Comparison of ENCODE assay signal across 1 cellular context in genomic region chr3:52056968-52057805, GRCh38.
TF ChIP-seq lines count a peak whose summit lies in the region.

No MANE protein-coding gene starts in this region.

TF ChIP-seq in HepG2, 621 proteins besides CTCF, POLR2A, EP300 and RAD21 (continued from another document and continues in another):
- no peak; the same call in 1 of the 2 replicates for TF ChIP-seq ISL2 (CRISPR knock-in tag; IDR thresholded peaks at IDR 0.05)
- TF ChIP-seq FOXK2 (IDR thresholded peaks at IDR 0.05): no peak
- no peak; the same call in 1 of the 2 replicates for TF ChIP-seq SALL1 (CRISPR knock-in tag; IDR thresholded peaks at IDR 0.05)
- TF ChIP-seq PRDM15 (CRISPR knock-in tag; IDR thresholded peaks at IDR 0.05): peak; percentile 98
- no peak for TF ChIP-seq ZNF770 (CRISPR knock-in tag; IDR thresholded peaks at IDR 0.05)
- TF ChIP-seq HOXD1 (CRISPR knock-in tag; IDR thresholded peaks at IDR 0.05): no peak
- no peak for TF ChIP-seq KIAA2018 (CRISPR knock-in tag; IDR thresholded peaks at IDR 0.05; ENCODE audit: borderline replicate concordance)
- peak; percentile 62; the same call in 1 of the 2 replicates for TF ChIP-seq THAP11 (CRISPR knock-in tag; IDR thresholded peaks at IDR 0.05)
- TF ChIP-seq HIVEP1 (CRISPR knock-in tag; IDR thresholded peaks at IDR 0.05): no peak
- no peak for TF ChIP-seq IRF9 (CRISPR knock-in tag; IDR thresholded peaks at IDR 0.05; ENCODE audit: borderline replicate concordance)
- no peak for TF ChIP-seq BRF2 (CRISPR knock-in tag; IDR thresholded peaks at IDR 0.05)
- no peak for TF ChIP-seq ZNF431 (CRISPR knock-in tag; IDR thresholded peaks at IDR 0.05; ENCODE audit: borderline replicate concordance, low read depth)
- no peak for TF ChIP-seq TBP (CRISPR knock-in tag; IDR thresholded peaks at IDR 0.05)
- TF ChIP-seq SCMH1 (CRISPR knock-in tag; IDR thresholded peaks at IDR 0.05; ENCODE audit: borderline replicate concordance): no peak
- no peak for TF ChIP-seq ZNF768 (CRISPR knock-in tag; IDR thresholded peaks at IDR 0.05)
- 0 out of 2 replicates have a peak, but pooled peaks have one; percentile 52 for TF ChIP-seq ZBTB38 (CRISPR knock-in tag; IDR thresholded peaks at IDR 0.05)
- TF ChIP-seq ELK4 (CRISPR knock-in tag; IDR thresholded peaks at IDR 0.05; ENCODE audit: borderline replicate concordance): no peak
- TF ChIP-seq ZNF337 (CRISPR knock-in tag; IDR thresholded peaks at IDR 0.05; ENCODE audit: borderline replicate concordance, low read depth): no peak
- TF ChIP-seq GATAD2A (CRISPR knock-in tag; IDR thresholded peaks at IDR 0.05): no peak; the same call in 1 of the 2 replicates
- TF ChIP-seq ZEB1 (IDR thresholded peaks at IDR 0.05; ENCODE audit: insufficient replicate concordance, low read depth): no peak
- TF ChIP-seq SIX4 (CRISPR knock-in tag; IDR thresholded peaks at IDR 0.05): no peak
- no peak for TF ChIP-seq GABPA (IDR thresholded peaks at IDR 0.05; ENCODE audit: low read depth, low read length)
- TF ChIP-seq GABPA (CRISPR knock-in tag; IDR thresholded peaks at IDR 0.05; ENCODE audit: low read depth): no peak
- no peak for TF ChIP-seq SNAI1 (CRISPR knock-in tag; IDR thresholded peaks at IDR 0.05; ENCODE audit: borderline replicate concordance)
- TF ChIP-seq KLF12 (CRISPR knock-in tag; IDR thresholded peaks at IDR 0.05; ENCODE audit: borderline replicate concordance): no peak; the same call in 1 of the 2 replicates
- no peak for TF ChIP-seq SIN3B (IDR thresholded peaks at IDR 0.05; ENCODE audit: low read length)
- TF ChIP-seq SNAPC5 (CRISPR knock-in tag; IDR thresholded peaks at IDR 0.05; ENCODE audit: borderline replicate concordance): no peak
- TF ChIP-seq GLI4 (CRISPR knock-in tag; IDR thresholded peaks at IDR 0.05; ENCODE audit: borderline replicate concordance): no peak
- TF ChIP-seq SAFB2 (CRISPR knock-in tag; IDR thresholded peaks at IDR 0.05; ENCODE audit: borderline replicate concordance, low read depth): 0 out of 2 replicates have a peak, but pooled peaks have one; percentile 10
- TF ChIP-seq ZNF432 (CRISPR knock-in tag; IDR thresholded peaks at IDR 0.05; ENCODE audit: borderline replicate concordance): no peak
- no peak for TF ChIP-seq PITX1 (CRISPR knock-in tag; IDR thresholded peaks at IDR 0.05)
- TF ChIP-seq ZNF691 (CRISPR knock-in tag; IDR thresholded peaks at IDR 0.05; ENCODE audit: borderline replicate concordance, low read depth): no peak
- peak; percentile 31; the same call in 1 of the 2 replicates for TF ChIP-seq RXRB (CRISPR knock-in tag; IDR thresholded peaks at IDR 0.05; ENCODE audit: borderline replicate concordance)
- TF ChIP-seq KLF9 (CRISPR knock-in tag; IDR thresholded peaks at IDR 0.05; ENCODE audit: low read depth): no peak
- TF ChIP-seq SAP130 (CRISPR knock-in tag; IDR thresholded peaks at IDR 0.05; ENCODE audit: low read depth): peak; percentile 83
- no peak for TF ChIP-seq REXO4 (CRISPR knock-in tag; IDR thresholded peaks at IDR 0.05; ENCODE audit: borderline replicate concordance)
- TF ChIP-seq ZNF598 (CRISPR knock-in tag; IDR thresholded peaks at IDR 0.05; ENCODE audit: borderline replicate concordance): peak; percentile 2; the same call in 1 of the 2 replicates
- TF ChIP-seq ZNF253 (CRISPR knock-in tag; IDR thresholded peaks at IDR 0.05; ENCODE audit: borderline replicate concordance): no peak
- TF ChIP-seq ZGPAT (CRISPR knock-in tag; IDR thresholded peaks at IDR 0.05): peak; percentile 73
- no peak for TF ChIP-seq NFKBIZ (CRISPR knock-in tag; IDR thresholded peaks at IDR 0.05)
- TF ChIP-seq TP53 (CRISPR knock-in tag; conservative IDR thresholded peaks at IDR 0.05): no peak
- TF ChIP-seq BORCS8-MEF2B (CRISPR knock-in tag; IDR thresholded peaks at IDR 0.05): 0 out of 2 replicates have a peak, but pooled peaks have one; percentile 40
- no peak for TF ChIP-seq ZNF543 (CRISPR knock-in tag; IDR thresholded peaks at IDR 0.05)
- TF ChIP-seq ZNF780A (CRISPR knock-in tag; IDR thresholded peaks at IDR 0.05): no peak
- 0 out of 2 replicates have a peak, but pooled peaks have one; percentile 23 for TF ChIP-seq RFX5 (IDR thresholded peaks at IDR 0.05; ENCODE audit: low read depth, low read length)
- TF ChIP-seq MYNN (CRISPR knock-in tag; IDR thresholded peaks at IDR 0.05; ENCODE audit: low read depth): no peak
- TF ChIP-seq HOXA9 (CRISPR knock-in tag; IDR thresholded peaks at IDR 0.05; ENCODE audit: borderline replicate concordance): no peak
